8 cellular contexts compared by ENCODE assay signal in genomic region chr6:116101298-116101718, GRCh38. TPM values are rescaled to one million over a fixed set of nuclear protein-coding genes. Genes with fewer than 3 reads are reported as not detected.
DNase-seq lines count a peak whose midpoint lies in the region; ATAC-seq and TF ChIP-seq lines count a peak whose summit lies in the region.

No MANE protein-coding gene starts in this region.

- peak overlapping the region; percentile 31 to 85 for H3K4me3 ChIP-seq in muscle layer of colon (ENCODE audit: low read depth in 1 of 2, low read length in 2 of 2)

- no peaks in the 10 kb centered on the region for H3K9me3 ChIP-seq in muscle layer of colon (ENCODE audit: low read length)

- no peak for ATAC-seq in GM21381 (IDR thresholded peaks at IDR 0.05; ENCODE audit: unreplicated experiment)
- no peak for ATAC-seq in GM18870 (IDR thresholded peaks at IDR 0.05; ENCODE audit: unreplicated experiment)
- ATAC-seq in GM19328 (IDR thresholded peaks at IDR 0.05; ENCODE audit: unreplicated experiment), result no peak

- H3K27me3 ChIP-seq in muscle layer of colon (ENCODE audit: control insufficient read depth in 1 of 2, insufficient read depth in 2 of 2, low read length in 2 of 2), result no peaks in the 10 kb centered on the region

- peaks cover 11% of the 10 kb centered on the region for H3K4me1 ChIP-seq in muscle layer of colon (ENCODE audit: insufficient read depth, low read length)

- DNase-seq in NCI-H82 (lab: John Stamatoyannopoulos, UW) (peak; percentile 91), caudate nucleus (lab: John Stamatoyannopoulos, UW) (peak in 2 of 61 donors; percentile 14 to 69), ureter (ENCODE audit: low spot score) (peak; percentile 86)

- peak overlapping the region; percentile 66 for H3K9ac ChIP-seq in muscle layer of colon (ENCODE audit: low read length)

- H3K27ac ChIP-seq in C4-2B (peak overlapping the region; percentile 95), caudate nucleus (ENCODE audit: low read depth, low read length) (peak overlapping the region; percentile 94), muscle layer of colon (ENCODE audit: low read depth, low read length) (peak overlapping the region; percentile 86)

- TF ChIP-seq CTCF in C4-2B (conservative IDR thresholded peaks at IDR 0.05), result no peak; the same call in 1 of the 2 replicates

- no peaks in the 10 kb centered on the region for H3K36me3 ChIP-seq in muscle layer of colon (ENCODE audit: insufficient read depth, low read length)

RNA-seq across cellular contexts. Expression of gene NT5DC1, which starts 0.7 kb away (rescaled TPM):
- 41.6 TPM for total RNA-seq in ureter

RNA-seq across cellular contexts. Expression of gene COL10A1, which starts 24.6 kb away (rescaled TPM):
- not detected for total RNA-seq in ureter

RNA-seq across cellular contexts. Expression of gene FRK, which starts 40.6 kb away (rescaled TPM):
- 11.5 TPM for total RNA-seq in ureter
